In genomic region chr20:51503376-51503775, GRCh38 we compare ENCODE assay signal across 16 cellular contexts. TPM values are rescaled to one million over a fixed set of nuclear protein-coding genes. Genes with fewer than 3 reads are reported as not detected.
DNase-seq lines count a peak whose midpoint lies in the region; ATAC-seq and TF ChIP-seq lines count a peak whose summit lies in the region.
"Had no signal": no experiment of that assay in that cellular context is flagged by ENCODE, and none has a peak within 500 bp of the region (broad histone marks: within the 10 kb centered on the region; RNA-seq: fewer than 3 reads in every experiment).

No MANE protein-coding gene starts in this region.

- H4K20me1 ChIP-seq in neural progenitor cell (ENCODE audit: low read depth): no peaks in the 10 kb centered on the region

- H4K8ac ChIP-seq in mesenchymal stem cell (ENCODE audit: low read length): no peak overlapping the region

- H3K4me3 ChIP-seq in mesenchymal stem cell (ENCODE audit: insufficient read depth in 1 of 2, low read depth in 1 of 2, low read length in 2 of 2) (no peak overlapping the region), neural progenitor cell (no peak overlapping the region)
- H3K4me3 ChIP-seq: BLaER1, PC-9 had no signal

- no peaks in the 10 kb centered on the region for H3K79me1 ChIP-seq in mesenchymal stem cell (replicated peaks; ENCODE audit: low read length, poor library complexity, severe bottlenecking)

- no peaks in the 10 kb centered on the region for H3K79me2 ChIP-seq in neural progenitor cell (ENCODE audit: low read depth)

- H3K4me1 ChIP-seq in mesenchymal stem cell (ENCODE audit: control insufficient read depth, insufficient read depth, low read depth, low read length) (peaks cover 1% of the 10 kb centered on the region), neural progenitor cell (no peaks in the 10 kb centered on the region)

- ATAC-seq in activated naive CD8-positive, alpha-beta T cell treated with anti-CD3 and anti-CD28 coated beads, Interleukin-2, amount 50 U/mL, for 24 hours: no peak
- no peak for ATAC-seq in activated CD8-positive, alpha-beta T cell treated with anti-CD3 and anti-CD28 coated beads for 36 hours
- ATAC-seq in HG03108 (IDR thresholded peaks at IDR 0.05; ENCODE audit: unreplicated experiment): no peak

- H3K23ac ChIP-seq in mesenchymal stem cell (ENCODE audit: low read length in 2 of 2): no peak overlapping the region

- H3K27me3 Mint-ChIP-seq in activated naive CD8-positive, alpha-beta T cell treated with anti-CD3 and anti-CD28 coated beads for 36 hours: no peaks in the 10 kb centered on the region
- H3K27me3 Mint-ChIP-seq in activated naive CD8-positive, alpha-beta T cell treated with anti-CD3 and anti-CD28 coated beads, Interleukin-2, amount 50 U/mL, for 24 hours: no peaks in the 10 kb centered on the region
- no peaks in the 10 kb centered on the region for H3K27me3 Mint-ChIP-seq in activated CD8-positive, alpha-beta T cell treated with anti-CD3 and anti-CD28 coated beads for 36 hours
- H3K27me3 Mint-ChIP-seq in neural progenitor cell (ENCODE audit: insufficient read depth, low read depth): peaks cover 3% of the 10 kb centered on the region

- intact Hi-C loops in activated CD8-positive, alpha-beta T cell treated with anti-CD3 and anti-CD28 coated beads for 36 hours (cut with micrococcal nuclease): no loop called here

- H3K9me3 ChIP-seq in mesenchymal stem cell (ENCODE audit: control insufficient read depth, low read length) (no peaks in the 10 kb centered on the region), neural progenitor cell (ENCODE audit: low read depth) (no peaks in the 10 kb centered on the region)
- H3K9me3 ChIP-seq: BLaER1 had no signal

- H3K4ac ChIP-seq in mesenchymal stem cell (ENCODE audit: low read depth in 1 of 2, low read length in 2 of 2): no peak overlapping the region

- H2BK12ac ChIP-seq in mesenchymal stem cell (ENCODE audit: low read length in 2 of 2): no peak overlapping the region

- H3K4me2 ChIP-seq in mesenchymal stem cell (ENCODE audit: low read length, poor library complexity, severe bottlenecking) (no peak overlapping the region), neural progenitor cell (no peak overlapping the region)
- H3K4me2 ChIP-seq: BLaER1, PC-9 had no signal

- DNase-seq in activated naive CD8-positive, alpha-beta T cell treated with anti-CD3 and anti-CD28 coated beads for 36 hours: no peak
- no peak for DNase-seq in activated naive CD8-positive, alpha-beta T cell treated with anti-CD3 and anti-CD28 coated beads, Interleukin-2, amount 50 U/mL, for 24 hours
- no peak for DNase-seq in activated CD8-positive, alpha-beta T cell treated with anti-CD3 and anti-CD28 coated beads for 36 hours
- DNase-seq in mesenchymal stem cell (no peak), NCI-H748 treated with DMSO at 0.1 percent for 48 hours (lab: John Stamatoyannopoulos, UW) (no peak), neural progenitor cell (ENCODE audit: low spot score) (no peak)
- DNase-seq: COR-L47, GOT3, KG1, NCI-H1436, NCI-H2029, NCI-H2171 treated with DMSO at 0.1 percent for 48 hours, NCI-H774, PC-9 had no signal

- H3F3A ChIP-seq in neural progenitor cell (ENCODE audit: low read depth): no peaks in the 10 kb centered on the region

- H3K14ac ChIP-seq in mesenchymal stem cell (ENCODE audit: low read length in 2 of 2): no peak overlapping the region

- H2AK5ac ChIP-seq in mesenchymal stem cell (ENCODE audit: low read length, severe bottlenecking): no peak overlapping the region

- H4K91ac ChIP-seq in mesenchymal stem cell (ENCODE audit: low read length): peak overlapping the region; percentile 66

- no peak overlapping the region for H3K9ac ChIP-seq in mesenchymal stem cell (ENCODE audit: low read length)
- H3K9ac ChIP-seq in neural progenitor cell: no peak overlapping the region
- H3K9ac ChIP-seq: BLaER1 had no signal

- H3K4me3 Mint-ChIP-seq in activated naive CD8-positive, alpha-beta T cell treated with anti-CD3 and anti-CD28 coated beads for 36 hours: no peak overlapping the region
- no peak overlapping the region for H3K4me3 Mint-ChIP-seq in activated naive CD8-positive, alpha-beta T cell treated with anti-CD3 and anti-CD28 coated beads, Interleukin-2, amount 50 U/mL, for 24 hours
- no peak overlapping the region for H3K4me3 Mint-ChIP-seq in activated CD8-positive, alpha-beta T cell treated with anti-CD3 and anti-CD28 coated beads for 36 hours
- H3K4me3 Mint-ChIP-seq in neural progenitor cell: no peak overlapping the region

- H3K27me3 ChIP-seq in mesenchymal stem cell (ENCODE audit: control insufficient read depth in 1 of 2, insufficient read depth in 1 of 2, low read length in 2 of 2) (peaks cover 7 to 11% of the 10 kb centered on the region in 2 experiments), neural progenitor cell (no peaks in the 10 kb centered on the region)
- H3K27me3 ChIP-seq: BLaER1 had no signal

- no peak overlapping the region for H2BK120ac ChIP-seq in mesenchymal stem cell (ENCODE audit: low read depth, low read length)

- H3K36me3 Mint-ChIP-seq in activated naive CD8-positive, alpha-beta T cell treated with anti-CD3 and anti-CD28 coated beads for 36 hours: peaks cover 40% of the 10 kb centered on the region
- H3K36me3 Mint-ChIP-seq in activated naive CD8-positive, alpha-beta T cell treated with anti-CD3 and anti-CD28 coated beads, Interleukin-2, amount 50 U/mL, for 24 hours (ENCODE audit: low read depth): peaks cover 42% of the 10 kb centered on the region
- peaks cover 54% of the 10 kb centered on the region for H3K36me3 Mint-ChIP-seq in activated CD8-positive, alpha-beta T cell treated with anti-CD3 and anti-CD28 coated beads for 36 hours (ENCODE audit: low read depth)
- H3K36me3 Mint-ChIP-seq in neural progenitor cell: no peaks in the 10 kb centered on the region

- no peak overlapping the region for H3K18ac ChIP-seq in mesenchymal stem cell (ENCODE audit: low read depth in 1 of 2, low read length in 2 of 2)

- H3K36me3 ChIP-seq in mesenchymal stem cell (ENCODE audit: control insufficient read depth in 1 of 2, insufficient read depth in 2 of 2, low read depth in 1 of 2, low read length in 2 of 2) (no peaks in the 10 kb centered on the region), neural progenitor cell (no peaks in the 10 kb centered on the region)

- peaks cover 3% of the 10 kb centered on the region for H3K9me3 Mint-ChIP-seq in activated naive CD8-positive, alpha-beta T cell treated with anti-CD3 and anti-CD28 coated beads for 36 hours
- H3K9me3 Mint-ChIP-seq in activated naive CD8-positive, alpha-beta T cell treated with anti-CD3 and anti-CD28 coated beads, Interleukin-2, amount 50 U/mL, for 24 hours: peaks cover 7% of the 10 kb centered on the region
- no peaks in the 10 kb centered on the region for H3K9me3 Mint-ChIP-seq in activated CD8-positive, alpha-beta T cell treated with anti-CD3 and anti-CD28 coated beads for 36 hours
- H3K9me3 Mint-ChIP-seq in neural progenitor cell: no peaks in the 10 kb centered on the region

- H3K27ac ChIP-seq in mesenchymal stem cell (ENCODE audit: low read length, poor library complexity, severe bottlenecking): no peak overlapping the region
- H3K27ac ChIP-seq in neural progenitor cell: no peak overlapping the region
- H3K27ac ChIP-seq: BLaER1, PC-9 had no signal

- H2AFZ ChIP-seq in mesenchymal stem cell (ENCODE audit: low read depth, low read length) (no peak overlapping the region), neural progenitor cell (replicated peaks) (no peak overlapping the region)
- H2AFZ ChIP-seq: PC-9 had no signal

- no peak for TF ChIP-seq CTCF in activated CD8-positive, alpha-beta T cell treated with anti-CD3 and anti-CD28 coated beads for 36 hours (IDR thresholded peaks at IDR 0.05)
- no peak for TF ChIP-seq CTCF in neural progenitor cell (IDR thresholded peaks at IDR 0.05)

- 92% methylated on average over 4 of the region's 4 CpGs for WGBS in mesenchymal stem cell

- H3K4me1 Mint-ChIP-seq in activated naive CD8-positive, alpha-beta T cell treated with anti-CD3 and anti-CD28 coated beads for 36 hours: peaks cover 48% of the 10 kb centered on the region
- H3K4me1 Mint-ChIP-seq in activated naive CD8-positive, alpha-beta T cell treated with anti-CD3 and anti-CD28 coated beads, Interleukin-2, amount 50 U/mL, for 24 hours: peaks cover 49% of the 10 kb centered on the region
- H3K4me1 Mint-ChIP-seq in activated CD8-positive, alpha-beta T cell treated with anti-CD3 and anti-CD28 coated beads for 36 hours (ENCODE audit: low read depth): peaks cover 64% of the 10 kb centered on the region
- H3K4me1 Mint-ChIP-seq in neural progenitor cell: peaks cover 11% of the 10 kb centered on the region

- H2BK5ac ChIP-seq in mesenchymal stem cell (ENCODE audit: low read depth, low read length, poor library complexity, severe bottlenecking): no peak overlapping the region

- no peak overlapping the region for H2BK15ac ChIP-seq in mesenchymal stem cell (ENCODE audit: low read depth, poor library complexity, severe bottlenecking)

- CTCF ChIA-PET in activated CD8-positive, alpha-beta T cell treated with anti-CD3 and anti-CD28 coated beads for 36 hours (lab: Charles Lee): interaction anchor here (1.7 kb wide), 1 partner anchor 11 kb away, joined by 4 read pairs; no protein-coding TSS in a partner anchor

- H3K27ac Mint-ChIP-seq in activated naive CD8-positive, alpha-beta T cell treated with anti-CD3 and anti-CD28 coated beads for 36 hours: peak overlapping the region; percentile 38
- H3K27ac Mint-ChIP-seq in activated naive CD8-positive, alpha-beta T cell treated with anti-CD3 and anti-CD28 coated beads, Interleukin-2, amount 50 U/mL, for 24 hours: no peak overlapping the region
- peak overlapping the region; percentile 48 for H3K27ac Mint-ChIP-seq in activated CD8-positive, alpha-beta T cell treated with anti-CD3 and anti-CD28 coated beads for 36 hours
- H3K27ac Mint-ChIP-seq in neural progenitor cell: no peak overlapping the region

- POLR2A ChIA-PET in activated CD8-positive, alpha-beta T cell treated with anti-CD3 and anti-CD28 coated beads for 36 hours (lab: Charles Lee): interaction anchor here (0.9 to 12.2 kb wide), 4 partner anchors 11 to 98 kb away, joined by 3 to 142 read pairs (median 6); no protein-coding TSS in a partner anchor

RNA-seq across cellular contexts. Expression of gene NFATC2, which starts 39.1 kb away (rescaled TPM):
- total RNA-seq in activated naive CD8-positive, alpha-beta T cell treated with anti-CD3 and anti-CD28 coated beads for 36 hours: 10 to 100 TPM; 31.0 to 31.7 TPM
- 10 to 100 TPM; 38.3 to 40.9 TPM for total RNA-seq in activated CD8-positive, alpha-beta T cell treated with anti-CD3 and anti-CD28 coated beads for 36 hours
- 3.8 TPM for polyA plus RNA-seq in mesenchymal stem cell (2013, experiment 1 of 2)
- polyA plus RNA-seq in mesenchymal stem cell (2013, experiment 2 of 2): 3.6 TPM
- total RNA-seq in neural progenitor cell (ENCODE audit: low replicate concordance): 0.19 and 0.25 TPM in 2 replicates

Comparison
In these comparisons a context has a peak if more than half of its experiments do, and no peak if none do; other contexts are left out.
1. H3K27ac Mint-ChIP-seq: peak in activated naive CD8-positive, alpha-beta T cell treated with anti-CD3 and anti-CD28 coated beads for 36 hours (single experiment) and activated CD8-positive, alpha-beta T cell treated with anti-CD3 and anti-CD28 coated beads for 36 hours (single experiment); none in activated naive CD8-positive, alpha-beta T cell treated with anti-CD3 and anti-CD28 coated beads, Interleukin-2, amount 50 U/mL, for 24 hours (single experiment) and neural progenitor cell (single experiment).
2. RNA of gene NFATC2, which starts 39.1 kb away (total RNA-seq): 38.3 to 40.9 TPM in activated CD8-positive, alpha-beta T cell treated with anti-CD3 and anti-CD28 coated beads for 36 hours and 31.0 to 31.7 TPM in activated naive CD8-positive, alpha-beta T cell treated with anti-CD3 and anti-CD28 coated beads for 36 hours; 0.19 to 0.25 TPM in neural progenitor cell; every median in the first group is over 10 times any median in the second.